ENCODE assay signal across 10 cellular contexts in genomic region chr12:68446896-68447806, GRCh38.
A peak's percentile ranks its signal among the peaks of the same experiment; 100 is the strongest.
DNase-seq lines count a peak whose midpoint lies in the region; ATAC-seq and TF ChIP-seq lines count a peak whose summit lies in the region.
"Had no signal": no experiment of that assay in that cellular context is flagged by ENCODE, and none has a peak within 500 bp of the region (broad histone marks: within the 10 kb centered on the region; RNA-seq: fewer than 3 reads in every experiment).

No MANE protein-coding gene starts in this region.

- ATAC-seq in activated T-cell treated with anti-CD3 and anti-CD28 coated beads, Interleukin-2, amount 50 U/mL, for 72 hours (replicated peaks in 1 of 2), result no peak
- no peak for ATAC-seq in stimulated activated effector memory CD8-positive, alpha-beta T cell treated with anti-CD3 and anti-CD28 coated beads, Interleukin-12 subunit alpha, Interleukin-12 subunit beta, amount 100 ng/mL, for 72 hours
- ATAC-seq in lower lobe of right lung, result no peak

- peaks cover 8 to 20% of the 10 kb centered on the region in 2 donors for H3K36me3 Mint-ChIP-seq in activated T-cell treated with anti-CD3 and anti-CD28 coated beads, Interleukin-2, amount 50 U/mL, for 72 hours (ENCODE audit: insufficient read depth in 2 of 2)
- no peaks in the 10 kb centered on the region for H3K36me3 Mint-ChIP-seq in activated T-cell treated with anti-CD3 and anti-CD28 coated beads, Interleukin-2, amount 50 U/mL, for 24 hours (ENCODE audit: low read depth)
- H3K36me3 Mint-ChIP-seq in stimulated activated effector memory CD8-positive, alpha-beta T cell treated with anti-CD3 and anti-CD28 coated beads, Interleukin-12 subunit alpha, Interleukin-12 subunit beta, amount 100 ng/mL, for 72 hours, result peaks cover 15% of the 10 kb centered on the region

- H3K27me3 Mint-ChIP-seq in activated T-cell treated with anti-CD3 and anti-CD28 coated beads, Interleukin-2, amount 50 U/mL, for 72 hours (ENCODE audit: low read depth), result no peaks in the 10 kb centered on the region
- H3K27me3 Mint-ChIP-seq in activated T-cell treated with anti-CD3 and anti-CD28 coated beads, Interleukin-2, amount 50 U/mL, for 24 hours, result no peaks in the 10 kb centered on the region

- intact Hi-C loops in colonic mucosa (cut with DNase I) (no loop called here), lower lobe of right lung (cut with DNase I) (no loop called here)

- H3K9me3 ChIP-seq in colonic mucosa, result no peaks in the 10 kb centered on the region
- no peaks in the 10 kb centered on the region for H3K9me3 ChIP-seq in lower lobe of right lung

- no peak overlapping the region for H3K27ac ChIP-seq in substantia nigra (ENCODE audit: low read depth, low read length, poor library complexity, severe bottlenecking)
- no peak overlapping the region for H3K27ac ChIP-seq in colonic mucosa
- no peak overlapping the region for H3K27ac ChIP-seq in lower lobe of right lung
- H3K27ac ChIP-seq: epithelial cell of prostate had no signal

- TF ChIP-seq CTCF in fibroblast of mammary gland (conservative IDR thresholded peaks at IDR 0.05; ENCODE audit: control insufficient read depth, insufficient read depth, low read depth, low read length), result no peak
- no peak for TF ChIP-seq CTCF in colonic mucosa (IDR thresholded peaks at IDR 0.05)
- no peak for TF ChIP-seq CTCF in lower lobe of right lung (IDR thresholded peaks at IDR 0.05)

- H3K27me3 ChIP-seq in colonic mucosa, result no peaks in the 10 kb centered on the region
- no peaks in the 10 kb centered on the region for H3K27me3 ChIP-seq in lower lobe of right lung (ENCODE audit: low read depth)

- peaks cover 5% of the 10 kb centered on the region in 2 donors for H3K9me3 Mint-ChIP-seq in activated T-cell treated with anti-CD3 and anti-CD28 coated beads, Interleukin-2, amount 50 U/mL, for 72 hours
- H3K9me3 Mint-ChIP-seq in activated T-cell treated with anti-CD3 and anti-CD28 coated beads, Interleukin-2, amount 50 U/mL, for 24 hours, result peaks cover 9% of the 10 kb centered on the region
- peaks cover 5% of the 10 kb centered on the region for H3K9me3 Mint-ChIP-seq in stimulated activated effector memory CD8-positive, alpha-beta T cell treated with anti-CD3 and anti-CD28 coated beads, Interleukin-12 subunit alpha, Interleukin-12 subunit beta, amount 100 ng/mL, for 72 hours

- H3K4me3 ChIP-seq in fibroblast of mammary gland (ENCODE audit: control insufficient read depth, low read depth, low read length), result no peak overlapping the region
- no peak overlapping the region for H3K4me3 ChIP-seq in colonic mucosa
- H3K4me3 ChIP-seq in lower lobe of right lung, result no peak overlapping the region

- H3K4me3 Mint-ChIP-seq in activated T-cell treated with anti-CD3 and anti-CD28 coated beads, Interleukin-2, amount 50 U/mL, for 72 hours, result peak overlapping the region; percentile 11 to 58
- no peak overlapping the region for H3K4me3 Mint-ChIP-seq in activated T-cell treated with anti-CD3 and anti-CD28 coated beads, Interleukin-2, amount 50 U/mL, for 24 hours
- H3K4me3 Mint-ChIP-seq in stimulated activated effector memory CD8-positive, alpha-beta T cell treated with anti-CD3 and anti-CD28 coated beads, Interleukin-12 subunit alpha, Interleukin-12 subunit beta, amount 100 ng/mL, for 72 hours, result peak overlapping the region; percentile 46

- DNase-seq in activated T-cell treated with anti-CD3 and anti-CD28 coated beads, Interleukin-2, amount 50 U/mL, for 72 hours, result no peak
- DNase-seq in activated T-cell treated with anti-CD3 and anti-CD28 coated beads, Interleukin-2, amount 50 U/mL, for 24 hours, result no peak
- peak; percentile 74 for DNase-seq in NCI-H748 treated with DMSO at 0.1 percent for 48 hours (lab: John Stamatoyannopoulos, UW)
- DNase-seq in fibroblast of mammary gland (ENCODE audit: low read depth), result peak; percentile 31
- no peak for DNase-seq in stimulated activated effector memory CD8-positive, alpha-beta T cell treated with anti-CD3 and anti-CD28 coated beads, Interleukin-12 subunit alpha, Interleukin-12 subunit beta, amount 100 ng/mL, for 72 hours (ENCODE audit: low spot score in 2 of 2)
- DNase-seq in substantia nigra (lab: John Stamatoyannopoulos, UW), result no peak
- no peak for DNase-seq in colonic mucosa
- DNase-seq in lower lobe of right lung, result no peak

- H3K4me1 Mint-ChIP-seq in activated T-cell treated with anti-CD3 and anti-CD28 coated beads, Interleukin-2, amount 50 U/mL, for 72 hours (ENCODE audit: low read depth), result peaks cover 73% of the 10 kb centered on the region
- peaks cover 60% of the 10 kb centered on the region for H3K4me1 Mint-ChIP-seq in activated T-cell treated with anti-CD3 and anti-CD28 coated beads, Interleukin-2, amount 50 U/mL, for 24 hours (ENCODE audit: low read depth)
- H3K4me1 Mint-ChIP-seq in stimulated activated effector memory CD8-positive, alpha-beta T cell treated with anti-CD3 and anti-CD28 coated beads, Interleukin-12 subunit alpha, Interleukin-12 subunit beta, amount 100 ng/mL, for 72 hours, result peaks cover 98% of the 10 kb centered on the region

- H3K4me1 ChIP-seq in colonic mucosa, result peaks cover 1% of the 10 kb centered on the region
- peaks cover 37% of the 10 kb centered on the region for H3K4me1 ChIP-seq in lower lobe of right lung

- H3K36me3 ChIP-seq in colonic mucosa, result no peaks in the 10 kb centered on the region
- H3K36me3 ChIP-seq in lower lobe of right lung, result no peaks in the 10 kb centered on the region

- H3K27ac Mint-ChIP-seq in activated T-cell treated with anti-CD3 and anti-CD28 coated beads, Interleukin-2, amount 50 U/mL, for 72 hours, result peak overlapping the region; percentile 35
- H3K27ac Mint-ChIP-seq in activated T-cell treated with anti-CD3 and anti-CD28 coated beads, Interleukin-2, amount 50 U/mL, for 24 hours, result no peak overlapping the region
- peak overlapping the region; percentile 95 for H3K27ac Mint-ChIP-seq in stimulated activated effector memory CD8-positive, alpha-beta T cell treated with anti-CD3 and anti-CD28 coated beads, Interleukin-12 subunit alpha, Interleukin-12 subunit beta, amount 100 ng/mL, for 72 hours
- H3K27ac Mint-ChIP-seq: activated T-helper 2 cell treated with anti-CD3 and anti-CD28 coated beads, Interferon-gamma antibody, Interleukin-2, Interleukin-4, amounts not matched to agents 10 μg/mL and 5 μg/mL and 100 μg/mL, durations not matched to agents 14 hours and 24 hours and 36 hours had no signal

- H3K9ac ChIP-seq in colonic mucosa (ENCODE audit: low read depth in 2 of 2, low read length in 2 of 2), result no peak overlapping the region

Comparison
In these comparisons a context has a peak if more than half of its experiments do, and no peak if none do; other contexts are left out.
1. DNase-seq: peak in NCI-H748 treated with DMSO at 0.1 percent for 48 hours (single experiment) and fibroblast of mammary gland (single experiment); none in activated T-cell treated with anti-CD3 and anti-CD28 coated beads, Interleukin-2, amount 50 U/mL, for 72 hours (0 of 2), activated T-cell treated with anti-CD3 and anti-CD28 coated beads, Interleukin-2, amount 50 U/mL, for 24 hours (single experiment), stimulated activated effector memory CD8-positive, alpha-beta T cell treated with anti-CD3 and anti-CD28 coated beads, Interleukin-12 subunit alpha, Interleukin-12 subunit beta, amount 100 ng/mL, for 72 hours (0 of 2), substantia nigra (0 of 49), colonic mucosa (single experiment) and lower lobe of right lung (single experiment).